In the genomic region with DNA sequence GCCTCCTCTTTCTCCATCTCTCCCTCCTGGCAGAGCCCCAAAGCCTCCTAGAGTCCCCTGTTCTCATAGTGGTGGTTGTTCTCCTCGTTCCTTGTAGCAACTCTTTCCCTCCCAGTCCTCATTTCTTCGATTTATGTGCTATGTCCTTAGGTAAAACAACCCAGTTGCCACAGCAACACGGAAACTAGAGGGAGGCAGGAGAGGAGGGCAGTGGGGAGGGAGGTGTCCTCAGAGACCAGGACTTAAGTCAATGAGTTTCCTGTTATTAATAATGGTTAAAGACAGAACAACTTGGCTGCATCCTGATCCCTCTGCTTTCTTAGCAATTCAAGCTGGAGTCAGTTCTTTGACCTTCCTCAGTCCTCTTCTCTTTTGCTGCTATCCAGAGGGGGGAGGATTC, we compare ENCODE assay signal across 15 cellular contexts.
DNase-seq lines count a peak whose midpoint lies in the region; ATAC-seq, FAIRE-seq and TF ChIP-seq lines count a peak whose summit lies in the region.
"Had no signal": no experiment of that assay in that cellular context is flagged by ENCODE, and none has a peak within 500 bp of the region (broad histone marks: within the 10 kb centered on the region; RNA-seq: fewer than 3 reads in every experiment).

No MANE protein-coding gene starts in this region.

- H3K4me2 ChIP-seq in K562 (ENCODE audit: insufficient read depth, low read length), result no peak overlapping the region
- no peak overlapping the region for H3K4me2 ChIP-seq in mesendoderm (ENCODE audit: low read length)

- H3K27me3 ChIP-seq in K562 (ENCODE audit: control insufficient read depth in 2 of 2, insufficient read depth in 2 of 2, low read length in 2 of 2), result no peaks in the 10 kb centered on the region
- H3K27me3 ChIP-seq in mesendoderm (ENCODE audit: insufficient read depth, low read length, poor library complexity), result no peaks in the 10 kb centered on the region

- peaks cover 60% of the 10 kb centered on the region for H3K36me3 Mint-ChIP-seq in activated T-cell treated with anti-CD3 and anti-CD28 coated beads, Interleukin-2, amount 50 U/mL, for 24 hours (ENCODE audit: low read depth)
- peaks cover 1 to 2% of the 10 kb centered on the region in 2 donors for H3K36me3 Mint-ChIP-seq in activated T-cell treated with anti-CD3 and anti-CD28 coated beads, Interleukin-2, amount 50 U/mL, for 72 hours (ENCODE audit: insufficient read depth in 2 of 2)

- no peak overlapping the region for H3K18ac ChIP-seq in mesendoderm (ENCODE audit: low read length)

- no peak overlapping the region for H3K4ac ChIP-seq in mesendoderm (ENCODE audit: low read depth, low read length)

- H3K4me1 ChIP-seq in K562 (replicated peaks in 1 of 2; ENCODE audit: control insufficient read depth in 2 of 2, insufficient read depth in 2 of 2, low read length in 2 of 2), result no peaks in the 10 kb centered on the region
- H3K4me1 ChIP-seq in mesendoderm (ENCODE audit: control insufficient read depth, low read depth, low read length), result no peaks in the 10 kb centered on the region
- H3K4me1 ChIP-seq: Caco-2 had no signal

- H3K9me3 Mint-ChIP-seq in activated T-cell treated with anti-CD3 and anti-CD28 coated beads, Interleukin-2, amount 50 U/mL, for 24 hours, result no peaks in the 10 kb centered on the region
- no peaks in the 10 kb centered on the region for H3K9me3 Mint-ChIP-seq in activated T-cell treated with anti-CD3 and anti-CD28 coated beads, Interleukin-2, amount 50 U/mL, for 72 hours
- H3K9me3 Mint-ChIP-seq: CD8-positive, alpha-beta memory T cell; HFFc6 had no signal

- peaks cover 2% of the 10 kb centered on the region for H3K4me1 Mint-ChIP-seq in activated T-cell treated with anti-CD3 and anti-CD28 coated beads, Interleukin-2, amount 50 U/mL, for 24 hours (ENCODE audit: low read depth)
- no peaks in the 10 kb centered on the region for H3K4me1 Mint-ChIP-seq in activated T-cell treated with anti-CD3 and anti-CD28 coated beads, Interleukin-2, amount 50 U/mL, for 72 hours (ENCODE audit: low read depth)
- H3K4me1 Mint-ChIP-seq: CD8-positive, alpha-beta memory T cell had no signal

- TF ChIP-seq EP300 in K562 (IDR thresholded peaks at IDR 0.05; ENCODE audit: low read length), result no peak

- ATAC-seq in activated T-cell treated with anti-CD3 and anti-CD28 coated beads, Interleukin-2, amount 50 U/mL, for 72 hours (replicated peaks in 1 of 2), result no peak
- no peak for ATAC-seq in K562
- ATAC-seq: HepG2 had no signal

- H3K27me3 Mint-ChIP-seq in activated T-cell treated with anti-CD3 and anti-CD28 coated beads, Interleukin-2, amount 50 U/mL, for 24 hours, result no peaks in the 10 kb centered on the region
- H3K27me3 Mint-ChIP-seq in activated T-cell treated with anti-CD3 and anti-CD28 coated beads, Interleukin-2, amount 50 U/mL, for 72 hours (ENCODE audit: low read depth), result no peaks in the 10 kb centered on the region
- H3K27me3 Mint-ChIP-seq: CD8-positive, alpha-beta memory T cell had no signal

- no peaks in the 10 kb centered on the region for H3K79me1 ChIP-seq in mesendoderm (ENCODE audit: low read length)

- no TSS peak for BruUV-seq in K562 (replicated peaks; lab: Mats Ljungman, UMichigan)

- H4K20me1 ChIP-seq in K562 (replicated peaks; ENCODE audit: control insufficient read depth, insufficient read depth, low read length), result no peaks in the 10 kb centered on the region

- H2BK5ac ChIP-seq in mesendoderm (ENCODE audit: low read length), result no peak overlapping the region

- H3K9me3 ChIP-seq in K562 (replicated peaks; ENCODE audit: control insufficient read depth, insufficient read depth, low read depth, low read length), result no peaks in the 10 kb centered on the region
- H3K9me3 ChIP-seq: Caco-2 had no signal

- WGBS in K562 (ENCODE audit: insufficient coverage, low coverage, missing lambda C conversion rate), result 0% methylated on average over 1 of the region's 3 CpGs
- whole genome bisulfite sequencing in mesendoderm (ENCODE audit: extremely low coverage, insufficient coverage, low lambda C conversion rate), result no CpG with 5 or more reads among the region's 3 CpGs

- H4K5ac ChIP-seq in mesendoderm (ENCODE audit: low read length), result no peak overlapping the region

- H2AK5ac ChIP-seq in mesendoderm (ENCODE audit: low read length), result no peak overlapping the region

- H3K4me3 ChIP-seq in K562 (no peak overlapping the region), mesendoderm (ENCODE audit: low read length) (no peak overlapping the region)

- no peak for DNase-seq in activated T-cell treated with anti-CD3 and anti-CD28 coated beads, Interleukin-2, amount 50 U/mL, for 24 hours
- DNase-seq in activated T-cell treated with anti-CD3 and anti-CD28 coated beads, Interleukin-2, amount 50 U/mL, for 72 hours, result no peak
- peak; percentile 52 for DNase-seq in DMS 273 treated with DMSO at 0.1 percent for 48 hours (lab: John Stamatoyannopoulos, UW)
- DNase-seq in K562 (ENCODE audit: extremely low read depth in 1 of 4, low spot score in 3 of 4), result no peak
- peak; percentile 2 for DNase-seq in mesendoderm
- no peak for DNase-seq in T1000 (lab: John Stamatoyannopoulos, UW)
- no peak for DNase-seq in NCI-H2081 (lab: John Stamatoyannopoulos, UW)
- DNase-seq in NCI-H2029 treated with DMSO at 0.1 percent for 48 hours (lab: John Stamatoyannopoulos, UW), result no peak
- DNase-seq: Caco-2; CD8-positive, alpha-beta memory T cell; HCEC 1CT; HFFc6 had no signal

- intact Hi-C loops in K562 (cut with micrococcal nuclease), result no loop called here

- peak overlapping the region; percentile 37 for H3K27ac Mint-ChIP-seq in activated T-cell treated with anti-CD3 and anti-CD28 coated beads, Interleukin-2, amount 50 U/mL, for 24 hours
- no peak overlapping the region for H3K27ac Mint-ChIP-seq in activated T-cell treated with anti-CD3 and anti-CD28 coated beads, Interleukin-2, amount 50 U/mL, for 72 hours
- H3K27ac Mint-ChIP-seq: CD8-positive, alpha-beta memory T cell; HFFc6 had no signal

- TF ChIP-seq CTCF in K562 (IDR thresholded peaks at IDR 0.05 in 2 of 3, conservative IDR thresholded peaks at IDR 0.05 in 1 of 3; ENCODE audit: insufficient read depth in 2 of 3, low read depth in 1 of 3, low read length in 3 of 3), result no peak

- no peak overlapping the region for H2AFZ ChIP-seq in K562 (ENCODE audit: low read depth, low read length)

- H2BK15ac ChIP-seq in mesendoderm (replicated peaks; ENCODE audit: low read depth), result no peak overlapping the region

- H3K9me1 ChIP-seq in K562 (ENCODE audit: control insufficient read depth, insufficient read depth, low read length), result no peaks in the 10 kb centered on the region

- H3K79me2 ChIP-seq in K562 (ENCODE audit: control insufficient read depth, insufficient read depth, low read length) (no peaks in the 10 kb centered on the region), mesendoderm (ENCODE audit: control insufficient read depth, insufficient read depth, low read length) (no peaks in the 10 kb centered on the region)

- H3K27ac ChIP-seq in K562 (ENCODE audit: extremely low read depth, low read depth, low read length) (no peak overlapping the region), mesendoderm (ENCODE audit: low read depth, low read length) (no peak overlapping the region)

- H4K8ac ChIP-seq in mesendoderm (ENCODE audit: low read depth, low read length), result no peak overlapping the region

- TF ChIP-seq POLR2A in K562 (conservative IDR thresholded peaks at IDR 0.05), result no peak

- no peak for FAIRE-seq in K562 (lab: Jason Lieb, UNC)
- FAIRE-seq: A204.1, HepG2, HTR-8/SVneo had no signal

- no peak for TF ChIP-seq RAD21 in K562 (CRISPR knock-in tag; conservative IDR thresholded peaks at IDR 0.05 in 1 of 2, IDR thresholded peaks at IDR 0.05 in 1 of 2)

- CTCF ChIA-PET in K562 (lab: Yijun Ruan, JAX; ENCODE audit: low intra/inter-chr PET ratio), result no interaction called here

- H3K9ac ChIP-seq in K562 (ENCODE audit: insufficient read depth in 1 of 2, low read depth in 2 of 2, low read length in 2 of 2) (no peak overlapping the region), mesendoderm (ENCODE audit: low read length) (no peak overlapping the region)

- no peak overlapping the region for H3K56ac ChIP-seq in mesendoderm (ENCODE audit: low read length)

- no peaks in the 10 kb centered on the region for H3K36me3 ChIP-seq in K562 (ENCODE audit: control insufficient read depth, insufficient read depth, low read length)
- H3K36me3 ChIP-seq in mesendoderm (ENCODE audit: control insufficient read depth, insufficient read depth, low read length), result no peaks in the 10 kb centered on the region

- POLR2A ChIA-PET in K562 (lab: Yijun Ruan, JAX), result no interaction called here

- in situ Hi-C loops in K562 (cut with MboI), result no loop called here

- H3K23ac ChIP-seq in mesendoderm (ENCODE audit: low read length), result no peak overlapping the region

- H3K4me3 Mint-ChIP-seq in activated T-cell treated with anti-CD3 and anti-CD28 coated beads, Interleukin-2, amount 50 U/mL, for 24 hours, result no peak overlapping the region
- no peak overlapping the region for H3K4me3 Mint-ChIP-seq in activated T-cell treated with anti-CD3 and anti-CD28 coated beads, Interleukin-2, amount 50 U/mL, for 72 hours
- H3K4me3 Mint-ChIP-seq: CD8-positive, alpha-beta memory T cell; HFFc6 had no signal

- no peak overlapping the region for H2BK120ac ChIP-seq in mesendoderm (ENCODE audit: low read depth, low read length)

TF ChIP-seq in K562, 482 proteins besides CTCF, POLR2A, EP300 and RAD21:
- TF ChIP-seq ERF (CRISPR knock-in tag; IDR thresholded peaks at IDR 0.05) (no peak), RFX1 (IDR thresholded peaks at IDR 0.05) (0 out of 2 replicates have a peak, but pooled peaks have one; percentile 13)

Comparison
In these comparisons a context has a peak if more than half of its experiments do, and no peak if none do; other contexts are left out.
1. DNase-seq: peak in DMS 273 treated with DMSO at 0.1 percent for 48 hours (single experiment) and mesendoderm (single experiment); none in activated T-cell treated with anti-CD3 and anti-CD28 coated beads, Interleukin-2, amount 50 U/mL, for 24 hours (single experiment), activated T-cell treated with anti-CD3 and anti-CD28 coated beads, Interleukin-2, amount 50 U/mL, for 72 hours (0 of 2), K562 (0 of 4), T1000 (single experiment), NCI-H2081 (0 of 2) and NCI-H2029 treated with DMSO at 0.1 percent for 48 hours (single experiment).